Comparison of ENCODE assay signal across 25 cellular contexts in the genomic region with DNA sequence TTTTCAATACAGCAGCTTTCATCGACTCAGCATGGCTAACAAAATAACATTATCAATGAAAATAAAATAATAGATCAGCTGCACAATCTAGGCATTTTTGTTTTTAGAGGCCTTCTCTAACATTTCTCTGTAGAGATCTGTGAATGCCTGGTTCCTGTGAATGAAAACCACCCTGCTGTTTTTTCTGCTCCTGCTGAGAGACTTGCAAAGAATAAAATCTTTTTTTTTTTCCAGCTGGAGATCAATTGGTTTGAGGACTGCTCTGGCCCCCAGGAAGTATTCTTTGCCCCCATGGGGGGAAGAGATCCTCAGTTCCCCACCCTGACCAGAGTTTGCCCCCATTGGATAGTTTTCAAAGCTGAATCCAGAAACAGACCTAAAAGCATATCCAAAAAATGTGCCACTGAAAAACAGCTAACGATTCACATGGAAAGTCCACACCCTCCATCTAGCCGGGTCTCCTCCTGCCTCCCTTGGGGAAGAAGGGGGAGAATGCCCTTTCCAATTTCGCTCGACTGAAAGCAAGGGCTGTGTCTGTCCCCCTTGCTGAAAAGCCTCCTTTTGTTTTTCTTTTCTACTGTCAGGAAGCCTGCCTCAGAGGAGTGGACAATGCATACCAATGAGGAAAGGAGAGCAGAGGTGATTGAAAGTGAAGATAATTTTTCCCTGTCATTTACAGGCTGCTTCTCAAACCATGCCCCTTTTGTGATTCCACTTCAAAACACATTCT.
DNase-seq lines count a peak whose midpoint lies in the region; TF ChIP-seq lines count a peak whose summit lies in the region.
"Had no signal": no experiment of that assay in that cellular context is flagged by ENCODE, and none has a peak within 500 bp of the region (broad histone marks: within the 10 kb centered on the region; RNA-seq: fewer than 3 reads in every experiment).

No MANE protein-coding gene starts in this region.

- H3K36me3 Mint-ChIP-seq in brain (no peaks in the 10 kb centered on the region), osteocyte (ENCODE audit: unreplicated experiment) (no peaks in the 10 kb centered on the region)

- no peaks in the 10 kb centered on the region for H3K27me3 ChIP-seq in HUES48 (ENCODE audit: control insufficient read depth, insufficient read depth, low read length)
- H3K27me3 ChIP-seq: esophagus muscularis mucosa, gastrocnemius medialis, suprapubic skin, uterus had no signal

- TF ChIP-seq CTCF in brain (conservative IDR thresholded peaks at IDR 0.05) (no peak), osteocyte (IDR thresholded peaks at IDR 0.05) (no peak)

- H3K4me1 ChIP-seq in HUES48 (ENCODE audit: control insufficient read depth, insufficient read depth, low read length): peaks cover 31% of the 10 kb centered on the region
- H3K4me1 ChIP-seq: esophagus muscularis mucosa, gastrocnemius medialis, suprapubic skin, uterus had no signal

- H3K9me3 ChIP-seq in HUES48 (ENCODE audit: control insufficient read depth, insufficient read depth, low read length): no peaks in the 10 kb centered on the region
- H3K9me3 ChIP-seq: esophagus muscularis mucosa, gastrocnemius medialis, suprapubic skin, uterus had no signal

- H3K4me1 Mint-ChIP-seq in brain (peaks cover 50% of the 10 kb centered on the region), osteocyte (ENCODE audit: unreplicated experiment) (peaks cover 68% of the 10 kb centered on the region)
- H3K4me1 Mint-ChIP-seq: activated CD4-positive, alpha-beta T cell treated with anti-CD3 and anti-CD28 coated beads, Interleukin-2, amount 10 ng/mL, durations not matched to agents 7 days and 5 days; activated naive CD4-positive, alpha-beta T cell treated with anti-CD3 and anti-CD28 coated beads, Interleukin-2, amount 50 U/mL, for 24 hours; T-helper 17 cell had no signal

- H3K4me3 Mint-ChIP-seq in brain: peak overlapping the region; percentile 57 to 72 (median 71)
- peak overlapping the region; percentile 22 for H3K4me3 Mint-ChIP-seq in osteocyte (ENCODE audit: unreplicated experiment)
- H3K4me3 Mint-ChIP-seq: activated CD4-positive, alpha-beta T cell treated with anti-CD3 and anti-CD28 coated beads, Interleukin-2, amount 10 ng/mL, durations not matched to agents 7 days and 5 days; activated naive CD4-positive, alpha-beta T cell treated with anti-CD3 and anti-CD28 coated beads, Interleukin-2, amount 50 U/mL, for 24 hours; activated T-helper 1 cell treated with anti-CD3 and anti-CD28 coated beads, Interleukin-12 subunit alpha, Interleukin-12 subunit beta, Interleukin-2, Interleukin-4 antibody, amounts not matched to agents 30 ng/mL and 10 ng/mL and 1 ng/mL, durations not matched to agents 14 hours and 24 hours and 36 hours; naive thymus-derived CD8-positive, alpha-beta T cell; T-helper 17 cell had no signal

- no peak overlapping the region for H3K9ac ChIP-seq in HUES48 (ENCODE audit: low read depth, low read length)

- H3K27ac Mint-ChIP-seq in brain (peak overlapping the region; percentile 72 to 91 (median 85)), osteocyte (ENCODE audit: unreplicated experiment) (peak overlapping the region; percentile 92)
- H3K27ac Mint-ChIP-seq: activated CD4-positive, alpha-beta T cell treated with anti-CD3 and anti-CD28 coated beads, Interleukin-2, amount 10 ng/mL, durations not matched to agents 7 days and 5 days; activated naive CD4-positive, alpha-beta T cell treated with anti-CD3 and anti-CD28 coated beads, Interleukin-2, amount 50 U/mL, for 24 hours; activated T-helper 1 cell treated with anti-CD3 and anti-CD28 coated beads, Interleukin-12 subunit alpha, Interleukin-12 subunit beta, Interleukin-2, Interleukin-4 antibody, amounts not matched to agents 30 ng/mL and 10 ng/mL and 1 ng/mL, durations not matched to agents 14 hours and 24 hours and 36 hours; naive thymus-derived CD8-positive, alpha-beta T cell; progenitor cell of endocrine pancreas; T-helper 17 cell had no signal

- H3K27me3 Mint-ChIP-seq in brain (no peaks in the 10 kb centered on the region), osteocyte (ENCODE audit: unreplicated experiment) (no peaks in the 10 kb centered on the region)
- H3K27me3 Mint-ChIP-seq: activated CD4-positive, alpha-beta T cell treated with anti-CD3 and anti-CD28 coated beads, Interleukin-2, amount 10 ng/mL, durations not matched to agents 7 days and 5 days; activated naive CD4-positive, alpha-beta T cell treated with anti-CD3 and anti-CD28 coated beads, Interleukin-2, amount 50 U/mL, for 24 hours; naive thymus-derived CD8-positive, alpha-beta T cell; progenitor cell of endocrine pancreas; T-helper 17 cell had no signal

- DNase-seq in islet precursor cell (peak; percentile 57), osteocyte (ENCODE audit: extremely low spot score, unreplicated experiment) (no peak), glomerular visceral epithelial cell (ENCODE audit: extremely low spot score) (no peak), SKM-1 (lab: John Stamatoyannopoulos, UW; ENCODE audit: unreplicated experiment) (no peak)
- DNase-seq in activated CD4-positive, alpha-beta T cell treated with anti-CD3 and anti-CD28 coated beads for 48 hours: no peak
- DNase-seq in activated naive CD4-positive, alpha-beta T cell (lab: John Stamatoyannopoulos, UW): no peak
- DNase-seq: activated CD4-positive, alpha-beta T cell treated with anti-CD3 and anti-CD28 coated beads, Interleukin-2, amount 10 ng/mL, durations not matched to agents 7 days and 5 days; anterior cingulate cortex; C1 segment of cervical spinal cord; effector CD8-positive, alpha-beta T cell; gastrocnemius medialis; naive thymus-derived CD8-positive, alpha-beta T cell; NCI-H187 treated with DMSO at 0.1 percent for 48 hours; NCI-H2227 treated with DMSO at 0.1 percent for 48 hours; NCI-H82; SHP77; T-helper 17 cell; uterus had no signal

- H3K9me3 Mint-ChIP-seq in brain (peaks cover 0 to 6% (median 3%) of the 10 kb centered on the region in 5 experiments), osteocyte (ENCODE audit: unreplicated experiment) (no peaks in the 10 kb centered on the region)

- H3K36me3 ChIP-seq in HUES48 (ENCODE audit: control insufficient read depth, insufficient read depth, low read length): no peaks in the 10 kb centered on the region
- H3K36me3 ChIP-seq: esophagus muscularis mucosa, gastrocnemius medialis, suprapubic skin, uterus had no signal

- peak overlapping the region; percentile 93 for H3K27ac ChIP-seq in HUES48 (ENCODE audit: low read depth, low read length)
- H3K27ac ChIP-seq: esophagus muscularis mucosa, gastrocnemius medialis, suprapubic skin, uterus had no signal

- peak overlapping the region; percentile 31; the same call in 1 of the 2 replicates for H3K4me3 ChIP-seq in HUES48 (ENCODE audit: low read depth, low read length)
- H3K4me3 ChIP-seq: esophagus muscularis mucosa, gastrocnemius medialis, suprapubic skin, uterus had no signal
